In genomic region chr18:76405761-76406356, GRCh38 we compare ENCODE assay signal across 8 cellular contexts.
A peak's percentile ranks its signal among the peaks of the same experiment; 100 is the strongest.
DNase-seq lines count a peak whose midpoint lies in the region; ATAC-seq and TF ChIP-seq lines count a peak whose summit lies in the region.

No MANE protein-coding gene starts in this region.

- 75% methylated on average over 26 of the region's 31 CpGs for WGBS in right lobe of liver (ENCODE audit: insufficient coverage, low coverage, low lambda C conversion rate, missing lambda C conversion rate)

- intact Hi-C loops in right lobe of liver (cut with DNase I): no loop called here

- no peaks in the 10 kb centered on the region for H3K9me3 Mint-ChIP-seq in CD8-positive, alpha-beta memory T cell

- H3K27me3 ChIP-seq in CD8-positive, alpha-beta memory T cell (ENCODE audit: insufficient read depth, low read length, poor library complexity, severe bottlenecking): no peaks in the 10 kb centered on the region
- H3K27me3 ChIP-seq in SJCRH30: no peaks in the 10 kb centered on the region
- no peaks in the 10 kb centered on the region for H3K27me3 ChIP-seq in right lobe of liver

- ATAC-seq in right lobe of liver (peak; percentile 42 to 57 (median 54)), GM19351 (IDR thresholded peaks at IDR 0.05; ENCODE audit: unreplicated experiment) (no peak), GM21367 (IDR thresholded peaks at IDR 0.05; ENCODE audit: unreplicated experiment) (no peak), HG02610 (IDR thresholded peaks at IDR 0.05; ENCODE audit: unreplicated experiment) (no peak)

- H3K4me3 Mint-ChIP-seq in CD8-positive, alpha-beta memory T cell: no peak overlapping the region

- H3K4me1 Mint-ChIP-seq in CD8-positive, alpha-beta memory T cell: peaks cover 0 to 10% (median 4%) of the 10 kb centered on the region in 3 donors

- TF ChIP-seq POLR2A in right lobe of liver (IDR thresholded peaks at IDR 0.05): no peak

- no peaks in the 10 kb centered on the region for H3K36me3 Mint-ChIP-seq in CD8-positive, alpha-beta memory T cell

- no peaks in the 10 kb centered on the region for H3K9me3 ChIP-seq in CD8-positive, alpha-beta memory T cell (ENCODE audit: low read length)
- no peaks in the 10 kb centered on the region for H3K9me3 ChIP-seq in SJCRH30 (replicated peaks)
- H3K9me3 ChIP-seq in right lobe of liver: no peaks in the 10 kb centered on the region

- CTCF ChIA-PET in CD8-positive, alpha-beta memory T cell (lab: Charles Lee): interaction anchor here (4.9 kb wide), 1 partner anchor 305 kb away, joined by 31 read pairs; no protein-coding TSS in a partner anchor
- CTCF ChIA-PET in HEK293T (lab: Yijun Ruan, JAX): no interaction called here

- H3K27ac ChIP-seq in CD8-positive, alpha-beta memory T cell (ENCODE audit: low read depth, low read length): no peak overlapping the region
- H3K27ac ChIP-seq in SJCRH30 (no peak overlapping the region), right lobe of liver (no peak overlapping the region)

- peak in 3 of 5 donors; percentile 25 to 66 (median 35) for DNase-seq in CD8-positive, alpha-beta memory T cell
- DNase-seq in HEK293T (ENCODE audit: extremely low spot score) (peak; percentile 8), SJCRH30 (peak; percentile 9 to 10), cardiac fibroblast (ENCODE audit: low read depth in 2 of 2) (peak; percentile 46 to 79), right lobe of liver (peak in 1 of 3 donors; percentile 53)

- H3K4me1 ChIP-seq in CD8-positive, alpha-beta memory T cell (ENCODE audit: insufficient read depth, low read length): no peaks in the 10 kb centered on the region
- no peaks in the 10 kb centered on the region for H3K4me1 ChIP-seq in SJCRH30
- no peaks in the 10 kb centered on the region for H3K4me1 ChIP-seq in right lobe of liver

- no peaks in the 10 kb centered on the region for H3K36me3 ChIP-seq in CD8-positive, alpha-beta memory T cell (ENCODE audit: insufficient read depth, low read length)
- no peaks in the 10 kb centered on the region for H3K36me3 ChIP-seq in SJCRH30
- no peaks in the 10 kb centered on the region for H3K36me3 ChIP-seq in right lobe of liver

- TF ChIP-seq CTCF in cardiac fibroblast (IDR thresholded peaks at IDR 0.05; ENCODE audit: low read depth, low read length) (peak; percentile 70), right lobe of liver (IDR thresholded peaks at IDR 0.05) (peak; percentile 45 to 49 (median 46))

- POLR2A ChIA-PET in CD8-positive, alpha-beta memory T cell (lab: Charles Lee): no interaction called here
- POLR2A ChIA-PET in HEK293T (lab: Yijun Ruan, JAX): no interaction called here

- no peak overlapping the region for H3K4me3 ChIP-seq in CD8-positive, alpha-beta memory T cell (ENCODE audit: low read length)
- H3K4me3 ChIP-seq in SJCRH30 (no peak overlapping the region), cardiac fibroblast (replicated peaks in 1 of 2; ENCODE audit: low read depth in 2 of 2, low read length in 2 of 2) (no peak overlapping the region), right lobe of liver (no peak overlapping the region)

- H3K27me3 Mint-ChIP-seq in CD8-positive, alpha-beta memory T cell: peaks cover 0 to 20% of the 10 kb centered on the region in 2 donors

- H3K27ac Mint-ChIP-seq in CD8-positive, alpha-beta memory T cell: no peak overlapping the region

TF ChIP-seq in HEK293T, 16 proteins besides CTCF, POLR2A, EP300 and RAD21:
- TF ChIP-seq ARNT (IDR thresholded peaks at IDR 0.05) (no peak), LEF1 (IDR thresholded peaks at IDR 0.05; ENCODE audit: borderline replicate concordance) (no peak), HDGF (IDR thresholded peaks at IDR 0.05; ENCODE audit: borderline replicate concordance) (no peak), TARDBP (IDR thresholded peaks at IDR 0.05) (no peak), SP1 (IDR thresholded peaks at IDR 0.05) (no peak), SUZ12 (IDR thresholded peaks at IDR 0.05) (no peak), ZNF384 (IDR thresholded peaks at IDR 0.05) (no peak), PKNOX1 (IDR thresholded peaks at IDR 0.05) (no peak), NFRKB (IDR thresholded peaks at IDR 0.05) (no peak)
TF ChIP-seq in HEK293T: peak in this region for 0.

Comparison
In these comparisons a context has a peak if more than half of its experiments do, and no peak if none do; other contexts are left out.
1. ATAC-seq: peak in right lobe of liver (4 of 4); none in GM19351 (single experiment), GM21367 (single experiment) and HG02610 (single experiment).